In the genomic region with DNA sequence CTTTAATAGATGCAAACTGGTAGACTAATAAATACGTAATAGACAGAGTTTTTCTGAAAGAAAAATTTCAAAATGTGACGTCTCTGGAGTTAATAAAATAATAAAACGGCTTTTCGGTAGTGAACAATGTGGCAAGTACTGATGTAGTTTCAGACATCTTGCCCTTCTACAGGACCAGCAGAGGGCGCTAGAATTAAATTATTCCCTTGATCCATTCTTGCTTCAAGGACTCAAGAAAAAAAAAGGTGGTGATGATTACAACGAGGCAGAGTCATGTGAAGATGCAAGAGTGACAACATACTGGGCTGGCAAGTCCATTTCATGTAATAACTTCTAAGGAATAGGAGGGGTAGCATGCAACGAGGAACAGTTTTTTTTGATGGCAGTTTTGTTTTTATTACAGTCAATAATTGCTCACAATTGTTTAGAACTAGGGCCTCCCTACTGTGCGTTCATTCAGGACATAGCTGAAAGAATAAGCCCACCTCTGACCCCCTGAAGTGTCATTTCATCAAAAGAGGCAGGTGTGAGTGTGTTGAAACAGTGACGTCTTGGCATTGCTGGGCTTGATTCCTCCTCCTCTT, we compare ENCODE assay signal across 8 cellular contexts.
DNase-seq lines count a peak whose midpoint lies in the region; ATAC-seq and TF ChIP-seq lines count a peak whose summit lies in the region.

No MANE protein-coding gene starts in this region.

- CTCF ChIA-PET in RWPE1 (lab: Yijun Ruan, JAX), result interaction anchor here (0.6 to 0.9 kb wide), 9 partner anchors 71 to 1801 kb away, joined by 3 to 9 read pairs (median 3); no protein-coding TSS in a partner anchor

- DNase-seq in stimulated activated CD4-positive, alpha-beta T cell treated with anti-CD3 and anti-CD28 coated beads, Interleukin-15, amount 100 ng/mL, for 24 hours, result peak; percentile 35
- no peak for DNase-seq in stimulated activated CD4-positive, alpha-beta T cell treated with anti-CD3 and anti-CD28 coated beads, Interleukin-4, amount 100 ng/mL, for 4 hours
- peak; percentile 15 for DNase-seq in NCI-H1048 (lab: John Stamatoyannopoulos, UW)
- DNase-seq in RWPE1 (ENCODE audit: low spot score), result no peak
- DNase-seq in erythroblast (lab: John Stamatoyannopoulos, UW), result peak; percentile 65 to 78
- DNase-seq in mucosa of gallbladder (ENCODE audit: low spot score), result peak; percentile 60

- no peak for TF ChIP-seq POLR2A in erythroblast (IDR thresholded peaks at IDR 0.05; ENCODE audit: low read length)

- ATAC-seq in GM19452 (IDR thresholded peaks at IDR 0.05; ENCODE audit: unreplicated experiment) (no peak), HG02884 (IDR thresholded peaks at IDR 0.05; ENCODE audit: unreplicated experiment) (no peak)

- peak; percentile 65 for TF ChIP-seq CTCF in RWPE1 (conservative IDR thresholded peaks at IDR 0.05; ENCODE audit: low read depth)

- POLR2A ChIA-PET in RWPE1 (lab: Yijun Ruan, JAX; ENCODE audit: low non-redundant PET), result no interaction called here

- no peak overlapping the region for H3K27ac ChIP-seq in RWPE1

Comparison
In these comparisons a context has a peak if more than half of its experiments do, and no peak if none do; other contexts are left out.
1. DNase-seq: peak in stimulated activated CD4-positive, alpha-beta T cell treated with anti-CD3 and anti-CD28 coated beads, Interleukin-15, amount 100 ng/mL, for 24 hours (single experiment), NCI-H1048 (single experiment), erythroblast (2 of 2) and mucosa of gallbladder (single experiment); none in stimulated activated CD4-positive, alpha-beta T cell treated with anti-CD3 and anti-CD28 coated beads, Interleukin-4, amount 100 ng/mL, for 4 hours (0 of 2) and RWPE1 (single experiment).